ENCODE assay signal across 10 cellular contexts in the genomic region with DNA sequence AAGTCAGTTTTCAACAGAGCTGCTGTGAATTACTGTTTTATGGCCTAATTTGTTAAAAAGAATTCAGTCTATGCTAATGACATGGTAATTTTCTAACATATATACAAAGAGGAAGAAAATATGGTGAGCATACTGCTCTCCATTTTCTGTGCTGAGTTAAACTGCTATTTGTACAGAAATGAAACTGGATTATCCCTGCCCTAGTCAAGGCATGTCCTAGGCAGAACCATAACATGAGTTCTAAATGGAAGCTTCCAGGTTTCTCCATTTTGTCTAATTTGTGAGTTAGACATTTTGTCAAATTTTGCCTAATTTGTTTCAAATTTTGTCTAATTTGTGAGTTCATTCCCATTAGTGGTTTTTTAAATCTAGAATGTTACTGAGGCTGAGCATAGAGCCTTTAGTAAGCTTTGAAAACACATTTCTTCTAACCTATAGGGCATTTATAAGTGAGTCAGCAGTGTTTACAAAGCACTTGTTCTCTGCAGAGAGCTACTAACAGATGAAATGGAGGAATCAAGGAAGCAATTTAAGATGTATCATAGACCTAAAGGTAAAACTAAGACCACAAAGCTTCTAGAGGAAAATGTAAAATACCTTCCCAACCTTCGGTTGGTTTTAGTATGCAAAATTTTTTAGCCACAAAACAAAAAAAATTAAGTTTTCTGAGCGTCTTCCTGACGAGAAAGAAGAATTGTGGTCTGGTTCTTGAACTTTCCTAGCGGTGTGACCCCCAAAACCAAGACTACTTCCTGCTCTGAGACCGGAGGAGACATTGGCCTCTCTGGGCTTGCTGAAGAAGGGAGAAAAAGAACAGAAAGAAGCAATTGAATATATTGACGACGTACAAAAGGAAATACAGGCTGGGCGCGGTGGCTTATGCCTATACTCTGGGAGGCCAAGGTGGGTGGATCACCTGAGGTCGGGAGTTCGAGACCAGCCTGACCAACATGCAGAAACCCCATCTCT. TPM values are rescaled to one million over a fixed set of nuclear protein-coding genes. Genes with fewer than 3 reads are reported as not detected.
DNase-seq lines count a peak whose midpoint lies in the region; ATAC-seq and TF ChIP-seq lines count a peak whose summit lies in the region.
"Had no signal": no experiment of that assay in that cellular context is flagged by ENCODE, and none has a peak within 500 bp of the region (broad histone marks: within the 10 kb centered on the region; RNA-seq: fewer than 3 reads in every experiment).

No MANE protein-coding gene starts in this region.

- ATAC-seq in GM19023 (IDR thresholded peaks at IDR 0.05; ENCODE audit: unreplicated experiment) (peak; percentile 48), HG02763 (IDR thresholded peaks at IDR 0.05; ENCODE audit: unreplicated experiment) (peak; percentile 54), natural killer cell (peak in 2 of 3 donors; percentile 62 to 75), GM18520 (IDR thresholded peaks at IDR 0.05; ENCODE audit: unreplicated experiment) (no peak)

- H3K9me3 Mint-ChIP-seq in T-helper 1 cell treated with Interleukin-12 subunit alpha and Interleukin-12 subunit beta and Interleukin-4 antibody, amounts not matched to agents 30 μg/mL and 1 μg/mL, for 36 hours = peaks cover 3% of the 10 kb centered on the region
- no peaks in the 10 kb centered on the region for H3K9me3 Mint-ChIP-seq in natural killer cell

- peaks cover 66% of the 10 kb centered on the region for H3K4me1 Mint-ChIP-seq in T-helper 1 cell treated with Interleukin-12 subunit alpha and Interleukin-12 subunit beta and Interleukin-4 antibody, amounts not matched to agents 30 μg/mL and 1 μg/mL, for 36 hours (ENCODE audit: low read depth)
- peaks cover 12 to 16% of the 10 kb centered on the region in 2 donors for H3K4me1 Mint-ChIP-seq in natural killer cell

- H3K27me3 ChIP-seq in colonic mucosa = no peaks in the 10 kb centered on the region

- intact Hi-C loops in natural killer cell (cut with micrococcal nuclease) = no loop called here
- intact Hi-C loops in colonic mucosa (cut with DNase I) = no loop called here

- H3K36me3 ChIP-seq in colonic mucosa = no peaks in the 10 kb centered on the region

- H3K36me3 Mint-ChIP-seq in T-helper 1 cell treated with Interleukin-12 subunit alpha and Interleukin-12 subunit beta and Interleukin-4 antibody, amounts not matched to agents 30 μg/mL and 1 μg/mL, for 36 hours (ENCODE audit: low read depth) = peaks cover 28% of the 10 kb centered on the region
- no peaks in the 10 kb centered on the region for H3K36me3 Mint-ChIP-seq in natural killer cell

- peak overlapping the region; percentile 90 for H3K27ac Mint-ChIP-seq in T-helper 1 cell treated with Interleukin-12 subunit alpha and Interleukin-12 subunit beta and Interleukin-4 antibody, amounts not matched to agents 30 μg/mL and 1 μg/mL, for 36 hours
- H3K27ac Mint-ChIP-seq in natural killer cell = peak overlapping the region; percentile 76 to 77

- H3K4me3 Mint-ChIP-seq in T-helper 1 cell treated with Interleukin-12 subunit alpha and Interleukin-12 subunit beta and Interleukin-4 antibody, amounts not matched to agents 30 μg/mL and 1 μg/mL, for 36 hours = peak overlapping the region; percentile 41
- H3K4me3 Mint-ChIP-seq in natural killer cell = peak overlapping the region; percentile 73

- H3K9me3 ChIP-seq in colonic mucosa = no peaks in the 10 kb centered on the region

- no peaks in the 10 kb centered on the region for H3K27me3 Mint-ChIP-seq in T-helper 1 cell treated with Interleukin-12 subunit alpha and Interleukin-12 subunit beta and Interleukin-4 antibody, amounts not matched to agents 30 μg/mL and 1 μg/mL, for 36 hours (ENCODE audit: low read depth)
- no peaks in the 10 kb centered on the region for H3K27me3 Mint-ChIP-seq in natural killer cell (ENCODE audit: low read depth in 2 of 2)

- DNase-seq in natural killer cell (no peak), HT-29 (ENCODE audit: low spot score) (no peak), ecto neural progenitor cell (ENCODE audit: low spot score) (no peak), colonic mucosa (no peak)

- TF ChIP-seq CTCF in natural killer cell (IDR thresholded peaks at IDR 0.05) (no peak), colonic mucosa (IDR thresholded peaks at IDR 0.05) (no peak)

- H3K9ac ChIP-seq in colonic mucosa (ENCODE audit: low read depth in 2 of 2, low read length in 2 of 2) = no peak overlapping the region

- no peak overlapping the region for H3K27ac ChIP-seq in colonic mucosa

- no peaks in the 10 kb centered on the region for H3K4me1 ChIP-seq in colonic mucosa

- H3K4me3 ChIP-seq in colonic mucosa = no peak overlapping the region

RNA-seq across cellular contexts. Expression of gene P2RY14, which starts 9.8 kb away (rescaled TPM):
- total RNA-seq in natural killer cell (under 1 TPM; 0.25 to 0.93 (median 0.31) TPM), colonic mucosa (1 to 10 TPM; 1.7 to 2.9 TPM)
- not detected in 2 replicates for total RNA-seq in HT-29 (2014; rRNA removed; shearing (Covaris generic))
- total RNA-seq: pulmonary artery endothelial cell, SK-MEL-5 had no signal

RNA-seq across cellular contexts. Expression of gene GPR87, which starts 48.1 kb away (rescaled TPM):
- total RNA-seq in natural killer cell (not detected), colonic mucosa (not detected)
- total RNA-seq in HT-29 (2014; rRNA removed; shearing (Covaris generic)) = 1.8 and 2.6 TPM in 2 replicates
- total RNA-seq: SK-MEL-5 had no signal
